Comparison of ENCODE assay signal across 9 cellular contexts in the genomic region with DNA sequence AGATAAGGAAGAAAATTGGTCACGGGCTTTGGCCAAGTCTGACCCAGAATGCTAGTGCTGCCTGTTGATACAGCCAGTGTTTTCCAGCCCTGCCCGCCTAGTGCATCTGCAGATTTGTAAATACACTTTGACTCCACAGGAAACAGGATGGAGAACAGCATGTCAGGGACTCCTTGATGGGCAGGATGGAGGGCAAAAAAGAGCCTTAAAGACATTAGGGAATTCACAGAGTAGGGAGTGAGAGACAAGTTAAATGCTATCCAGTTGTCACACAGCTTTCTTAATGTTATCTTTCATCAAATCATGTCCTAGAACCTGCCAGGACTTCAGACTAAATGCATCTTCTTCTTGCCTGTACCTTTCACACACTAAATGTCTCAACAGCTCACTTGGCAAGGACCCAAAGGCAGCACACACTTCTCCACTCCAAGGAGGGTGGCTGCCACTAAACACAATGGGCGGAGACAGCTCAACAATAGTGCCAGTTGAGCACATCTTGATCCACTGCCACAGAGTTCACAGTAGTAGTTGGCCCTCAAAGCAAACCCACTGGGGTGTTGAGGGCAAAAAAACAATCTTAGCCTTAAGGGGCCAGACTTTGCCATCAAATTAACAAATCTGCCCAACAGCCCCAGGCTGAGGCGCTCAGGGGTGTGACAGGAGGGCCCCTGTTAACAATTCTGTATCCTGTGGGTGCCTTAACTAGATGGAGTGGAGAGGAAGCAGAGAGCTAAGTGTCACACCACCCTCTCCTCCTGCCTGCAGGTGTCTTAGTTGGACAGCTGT. TPM values are rescaled to one million over a fixed set of nuclear protein-coding genes. Genes with fewer than 3 reads are reported as not detected.
DNase-seq lines count a peak whose midpoint lies in the region; ATAC-seq and TF ChIP-seq lines count a peak whose summit lies in the region.
"Had no signal": no experiment of that assay in that cellular context is flagged by ENCODE, and none has a peak within 500 bp of the region (broad histone marks: within the 10 kb centered on the region; RNA-seq: fewer than 3 reads in every experiment).

No MANE protein-coding gene starts in this region.

- CTCF ChIA-PET in HCT116 (lab: Charles Lee): interaction anchor here (0.9 to 1.0 kb wide), 2 partner anchors 135 to 342 kb away, joined by 3 read pairs; no protein-coding TSS in a partner anchor

- H3K36me3 Mint-ChIP-seq in T-helper 1 cell treated with Interleukin-12 subunit alpha and Interleukin-12 subunit beta and Interleukin-4 antibody, amounts not matched to agents 30 μg/mL and 1 μg/mL, for 36 hours (ENCODE audit: low read depth): peaks cover 9% of the 10 kb centered on the region
- H3K36me3 Mint-ChIP-seq in progenitor cell of endocrine pancreas (ENCODE audit: insufficient read depth): no peaks in the 10 kb centered on the region

- peaks cover 72% of the 10 kb centered on the region for H3K4me1 Mint-ChIP-seq in T-helper 1 cell treated with Interleukin-12 subunit alpha and Interleukin-12 subunit beta and Interleukin-4 antibody, amounts not matched to agents 30 μg/mL and 1 μg/mL, for 36 hours (ENCODE audit: low read depth)
- H3K4me1 Mint-ChIP-seq in progenitor cell of endocrine pancreas (ENCODE audit: low read depth): peaks cover 22% of the 10 kb centered on the region

- H3K4me1 ChIP-seq in HCT116 (ENCODE audit: control insufficient read depth in 1 of 2, insufficient read depth in 2 of 2, low read length in 2 of 2): peaks cover 37 to 54% of the 10 kb centered on the region in 2 experiments
- H3K4me1 ChIP-seq in left ventricle myocardium inferior: peaks cover 52% of the 10 kb centered on the region
- H3K4me1 ChIP-seq in SJCRH30: peaks cover 3% of the 10 kb centered on the region

- H3K9me3 ChIP-seq in HCT116 (ENCODE audit: control insufficient read depth in 1 of 2, insufficient read depth in 1 of 2, low read depth in 1 of 2, low read length in 2 of 2) (no peaks in the 10 kb centered on the region), left ventricle myocardium inferior (replicated peaks) (peaks cover 2% of the 10 kb centered on the region), SJCRH30 (replicated peaks) (no peaks in the 10 kb centered on the region; the same call in none of the 2 replicates)
- H3K9me3 ChIP-seq: gastroesophageal sphincter had no signal

- peak overlapping the region; percentile 92 for H3K27ac Mint-ChIP-seq in T-helper 1 cell treated with Interleukin-12 subunit alpha and Interleukin-12 subunit beta and Interleukin-4 antibody, amounts not matched to agents 30 μg/mL and 1 μg/mL, for 36 hours
- no peak overlapping the region for H3K27ac Mint-ChIP-seq in progenitor cell of endocrine pancreas

- H3K4me3 Mint-ChIP-seq in T-helper 1 cell treated with Interleukin-12 subunit alpha and Interleukin-12 subunit beta and Interleukin-4 antibody, amounts not matched to agents 30 μg/mL and 1 μg/mL, for 36 hours: peak overlapping the region; percentile 71
- H3K4me3 Mint-ChIP-seq in progenitor cell of endocrine pancreas (ENCODE audit: low read depth): no peak overlapping the region

- H3K4me2 ChIP-seq in HCT116 (ENCODE audit: low read length): peak overlapping the region; percentile 94

- ATAC-seq in HCT116: no peak
- no peak for ATAC-seq in left lobe of liver
- ATAC-seq: gastroesophageal sphincter had no signal

- DNase-seq in CD1c-positive myeloid dendritic cell (ENCODE audit: extremely low spot score) (peak; percentile 9), HCT116 (ENCODE audit: low read depth, low spot score) (no peak), left ventricle myocardium inferior (no peak), SJCRH30 (no peak), COLO829 (ENCODE audit: low spot score) (no peak), left lobe of liver (ENCODE audit: low spot score) (no peak), progenitor cell of endocrine pancreas (ENCODE audit: low spot score, unreplicated experiment) (no peak)

- POLR2A ChIA-PET in HCT116 (lab: Charles Lee): no interaction called here

- H3K9me3 Mint-ChIP-seq in T-helper 1 cell treated with Interleukin-12 subunit alpha and Interleukin-12 subunit beta and Interleukin-4 antibody, amounts not matched to agents 30 μg/mL and 1 μg/mL, for 36 hours: peaks cover 1% of the 10 kb centered on the region
- H3K9me3 Mint-ChIP-seq in progenitor cell of endocrine pancreas (ENCODE audit: low read depth): peaks cover 1% of the 10 kb centered on the region

- H3K4me3 ChIP-seq in HCT116 (replicated peaks in 1 of 2; ENCODE audit: low read depth in 1 of 2, low read length in 2 of 2) (no peak overlapping the region), left ventricle myocardium inferior (no peak overlapping the region), SJCRH30 (no peak overlapping the region)
- H3K4me3 ChIP-seq: gastroesophageal sphincter had no signal

- H3K27me3 Mint-ChIP-seq in T-helper 1 cell treated with Interleukin-12 subunit alpha and Interleukin-12 subunit beta and Interleukin-4 antibody, amounts not matched to agents 30 μg/mL and 1 μg/mL, for 36 hours (ENCODE audit: low read depth): peaks cover 9% of the 10 kb centered on the region
- H3K27me3 Mint-ChIP-seq in progenitor cell of endocrine pancreas: peaks cover 70% of the 10 kb centered on the region

- no peaks in the 10 kb centered on the region for H3K9me2 ChIP-seq in HCT116 (ENCODE audit: insufficient read depth)

- H3K27ac ChIP-seq in HCT116 (ENCODE audit: low read depth, low read length) (no peak overlapping the region), left ventricle myocardium inferior (replicated peaks) (peak overlapping the region; percentile 81), SJCRH30 (no peak overlapping the region)
- H3K27ac ChIP-seq: gastroesophageal sphincter had no signal

- TF ChIP-seq POLR2A in HCT116 (IDR thresholded peaks at IDR 0.05; ENCODE audit: borderline replicate concordance, extremely low read depth, insufficient read depth, insufficient read length): no peak

- no TSS peak for BruUV-seq in HCT116 (replicated peaks; lab: Mats Ljungman, UMichigan)

- no peak overlapping the region for H3K9ac ChIP-seq in HCT116 (ENCODE audit: low read length)

- no peak overlapping the region for H2AFZ ChIP-seq in HCT116 (ENCODE audit: low read depth, low read length, poor library complexity, severe bottlenecking)

- H4K20me1 ChIP-seq in HCT116 (ENCODE audit: insufficient read depth): no peaks in the 10 kb centered on the region

- TF ChIP-seq CTCF in HCT116 (IDR thresholded peaks at IDR 0.05 in 2 of 3, conservative IDR thresholded peaks at IDR 0.05 in 1 of 3; ENCODE audit: borderline replicate concordance in 1 of 3, insufficient read depth in 1 of 3, low read depth in 2 of 3, low read length in 2 of 3) (no peak), left ventricle myocardium inferior (IDR thresholded peaks at IDR 0.05; ENCODE audit: borderline replicate concordance) (no peak), progenitor cell of endocrine pancreas (IDR thresholded peaks at IDR 0.05; ENCODE audit: unreplicated experiment) (no peak)

- H3K36me3 ChIP-seq in HCT116 (ENCODE audit: control insufficient read depth in 1 of 2, insufficient read depth in 2 of 2, low read length in 2 of 2) (no peaks in the 10 kb centered on the region), left ventricle myocardium inferior (no peaks in the 10 kb centered on the region), SJCRH30 (no peaks in the 10 kb centered on the region)
- H3K36me3 ChIP-seq: gastroesophageal sphincter had no signal

- H3K27me3 ChIP-seq in HCT116 (ENCODE audit: insufficient read depth, low read length): no peaks in the 10 kb centered on the region
- no peaks in the 10 kb centered on the region for H3K27me3 ChIP-seq in left ventricle myocardium inferior (ENCODE audit: low read depth)
- peaks cover 16% of the 10 kb centered on the region; the same call in 1 of the 2 replicates for H3K27me3 ChIP-seq in SJCRH30
- H3K27me3 ChIP-seq: gastroesophageal sphincter had no signal

- TF ChIP-seq RAD21 in HCT116 (IDR thresholded peaks at IDR 0.05; ENCODE audit: low read depth): no peak

- intact Hi-C loops in HCT116 (cut with micrococcal nuclease): no loop called here
- intact Hi-C loops in left ventricle myocardium inferior (cut with micrococcal nuclease): loop anchor here (10.0 kb wide), 1 partner anchor 119 kb away; no protein-coding TSS in a partner anchor

- no peaks in the 10 kb centered on the region for H3K79me2 ChIP-seq in HCT116 (ENCODE audit: insufficient read depth, low read length)

- RAD21 ChIA-PET in HCT116 (lab: Charles Lee; ENCODE audit: low non-redundant PET in 1 of 2, low total read pairs in 2 of 2, uncharacterized antibody in 2 of 2, unreplicated experiment in 2 of 2): no interaction called here

TF ChIP-seq in HCT116, 20 proteins besides CTCF, POLR2A, EP300 and RAD21 (continues in another document):
- no peak for TF ChIP-seq EZH2 (IDR thresholded peaks at IDR 0.05)
- no peak for TF ChIP-seq CEBPB (IDR thresholded peaks at IDR 0.05; ENCODE audit: low read depth)
- TF ChIP-seq CBX3 (IDR thresholded peaks at IDR 0.05; ENCODE audit: low read depth): no peak
- TF ChIP-seq EGR1 (IDR thresholded peaks at IDR 0.05; ENCODE audit: low read depth): no peak
- TF ChIP-seq, protein P1, sequence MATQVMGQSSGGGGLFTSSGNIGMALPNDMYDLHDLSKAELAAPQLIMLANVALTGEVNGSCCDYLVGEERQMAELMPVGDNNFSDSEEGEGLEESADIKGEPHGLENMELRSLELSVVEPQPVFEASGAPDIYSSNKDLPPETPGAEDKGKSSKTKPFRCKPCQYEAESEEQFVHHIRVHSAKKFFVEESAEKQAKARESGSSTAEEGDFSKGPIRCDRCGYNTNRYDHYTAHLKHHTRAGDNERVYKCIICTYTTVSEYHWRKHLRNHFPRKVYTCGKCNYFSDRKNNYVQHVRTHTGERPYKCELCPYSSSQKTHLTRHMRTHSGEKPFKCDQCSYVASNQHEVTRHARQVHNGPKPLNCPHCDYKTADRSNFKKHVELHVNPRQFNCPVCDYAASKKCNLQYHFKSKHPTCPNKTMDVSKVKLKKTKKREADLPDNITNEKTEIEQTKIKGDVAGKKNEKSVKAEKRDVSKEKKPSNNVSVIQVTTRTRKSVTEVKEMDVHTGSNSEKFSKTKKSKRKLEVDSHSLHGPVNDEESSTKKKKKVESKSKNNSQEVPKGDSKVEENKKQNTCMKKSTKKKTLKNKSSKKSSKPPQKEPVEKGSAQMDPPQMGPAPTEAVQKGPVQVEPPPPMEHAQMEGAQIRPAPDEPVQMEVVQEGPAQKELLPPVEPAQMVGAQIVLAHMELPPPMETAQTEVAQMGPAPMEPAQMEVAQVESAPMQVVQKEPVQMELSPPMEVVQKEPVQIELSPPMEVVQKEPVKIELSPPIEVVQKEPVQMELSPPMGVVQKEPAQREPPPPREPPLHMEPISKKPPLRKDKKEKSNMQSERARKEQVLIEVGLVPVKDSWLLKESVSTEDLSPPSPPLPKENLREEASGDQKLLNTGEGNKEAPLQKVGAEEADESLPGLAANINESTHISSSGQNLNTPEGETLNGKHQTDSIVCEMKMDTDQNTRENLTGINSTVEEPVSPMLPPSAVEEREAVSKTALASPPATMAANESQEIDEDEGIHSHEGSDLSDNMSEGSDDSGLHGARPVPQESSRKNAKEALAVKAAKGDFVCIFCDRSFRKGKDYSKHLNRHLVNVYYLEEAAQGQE (IDR thresholded peaks at IDR 0.05; ENCODE audit: low read depth): no peak

RNA-seq across cellular contexts. Expression of gene HIVEP3, which starts 2.7 kb away (rescaled TPM):
- total RNA-seq in HCT116 (2021; ENCODE audit: unreplicated experiment) (7.1 TPM), left ventricle myocardium inferior (5.7 TPM), left lobe of liver (2.6 TPM), progenitor cell of endocrine pancreas (1.1 and 1.6 TPM in 2 replicates)
- polyA plus RNA-seq in HCT116 (2012): 4.2 and 6.0 TPM in 2 replicates
- total RNA-seq in SJCRH30 (2014; rRNA removed; shearing (Covaris generic)): 2.5 and 2.8 TPM in 2 replicates
